11 cellular contexts compared by ENCODE assay signal in genomic region chr9:16417101-16417500, GRCh38.
DNase-seq lines count a peak whose midpoint lies in the region; ATAC-seq and TF ChIP-seq lines count a peak whose summit lies in the region.
"Had no signal": no experiment of that assay in that cellular context is flagged by ENCODE, and none has a peak within 500 bp of the region (broad histone marks: within the 10 kb centered on the region; RNA-seq: fewer than 3 reads in every experiment).

No MANE protein-coding gene starts in this region.

- peak overlapping the region in 7 of 12 donors; percentile 5 to 54 (median 24) for H3K27ac ChIP-seq in heart left ventricle
- peak overlapping the region; percentile 43 for H3K27ac ChIP-seq in vagina
- H3K27ac ChIP-seq: C4-2B, VCaP had no signal

- intact Hi-C loops in heart left ventricle (cut with DNase I) = loop anchor here in 2 of 10 donors (10.0 kb wide), 2 partner anchors 72 to 378 kb away; no protein-coding TSS in a partner anchor
- intact Hi-C loops in Right ventricle myocardium inferior (cut with DNase I) = no loop called here
- intact Hi-C loops in vagina (cut with DNase I) = no loop called here

- TF ChIP-seq POLR2A in heart left ventricle (IDR thresholded peaks at IDR 0.05) = no peak
- no peak for TF ChIP-seq POLR2A in vagina (IDR thresholded peaks at IDR 0.05)

- TF ChIP-seq CTCF in heart left ventricle (IDR thresholded peaks at IDR 0.05) = no peak
- no peak for TF ChIP-seq CTCF in vagina (IDR thresholded peaks at IDR 0.05)

- peaks cover 0 to 12% (median 0%) of the 10 kb centered on the region in 12 donors for H3K4me1 ChIP-seq in heart left ventricle
- H3K4me1 ChIP-seq in vagina = peaks cover 8% of the 10 kb centered on the region

- ATAC-seq in heart left ventricle (no peak), Right ventricle myocardium inferior (no peak)

- WGBS in heart left ventricle, 4 donors = 55 to 79% (median 66%) methylated on average over 3 of the region's 3 CpGs

- H3K4me3 ChIP-seq in heart left ventricle (peak overlapping the region in 2 of 12 donors; percentile 11 to 14), vagina (peak overlapping the region in 1 of 2 donors; percentile 17)

- H3K27me3 ChIP-seq in heart left ventricle (peaks cover 0 to 3% (median 0%) of the 10 kb centered on the region in 9 donors), vagina (no peaks in the 10 kb centered on the region)

- H3K36me3 ChIP-seq in heart left ventricle (peaks cover 0 to 3% (median 0%) of the 10 kb centered on the region in 9 donors), vagina (no peaks in the 10 kb centered on the region)

- DNase-seq in heart left ventricle (no peak), Right ventricle myocardium inferior (ENCODE audit: missing footprints) (no peak), SW480 (ENCODE audit: low spot score) (peak; percentile 73), iris pigment epithelial cell (ENCODE audit: low read depth) (peak; percentile 98), vagina (ENCODE audit: extremely low spot score in 2 of 2) (no peak), GF-D8 (lab: John Stamatoyannopoulos, UW) (no peak), NCI-H187 (lab: John Stamatoyannopoulos, UW) (no peak)
- no peak for DNase-seq in activated CD4-positive, alpha-beta T cell treated with anti-CD3 and anti-CD28 coated beads, Interleukin-2, amount 50 U/mL, for 48 hours
- DNase-seq: NCI-H1048 had no signal

- H3K9me3 ChIP-seq in heart left ventricle = no peaks in the 10 kb centered on the region
- H3K9me3 ChIP-seq in vagina = no peaks in the 10 kb centered on the region

Comparison
In these comparisons a context has a peak if more than half of its experiments do, and no peak if none do; other contexts are left out.
1. DNase-seq: peak in SW480 (single experiment) and iris pigment epithelial cell (single experiment); none in heart left ventricle (0 of 5), Right ventricle myocardium inferior (single experiment), vagina (0 of 2), GF-D8 (single experiment), activated CD4-positive, alpha-beta T cell treated with anti-CD3 and anti-CD28 coated beads, Interleukin-2, amount 50 U/mL, for 48 hours (0 of 2) and NCI-H187 (0 of 2).